1 cellular context compared by ENCODE assay signal in genomic region chr7:111438369-111439289, GRCh38.
A peak's percentile ranks its signal among the peaks of the same experiment; 100 is the strongest.
TF ChIP-seq lines count a peak whose summit lies in the region.

No MANE protein-coding gene starts in this region.

TF ChIP-seq in K562, 482 proteins besides CTCF, POLR2A, EP300 and RAD21 (continued from another document and continues in another):
- TF ChIP-seq ATF4 (CRISPR knock-in tag; IDR thresholded peaks at IDR 0.05), result no peak
- TF ChIP-seq ZNF175 (CRISPR knock-in tag; IDR thresholded peaks at IDR 0.05; ENCODE audit: low read depth), result no peak
- no peak; the same call in 1 of the 2 replicates for TF ChIP-seq FOXA1 (IDR thresholded peaks at IDR 0.05; ENCODE audit: borderline replicate concordance)
- TF ChIP-seq RFX5 (IDR thresholded peaks at IDR 0.05; ENCODE audit: low read depth, low read length), result no peak
- no peak for TF ChIP-seq ZNF431 (CRISPR knock-in tag; IDR thresholded peaks at IDR 0.05)
- no peak for TF ChIP-seq ZNF12 (CRISPR knock-in tag; IDR thresholded peaks at IDR 0.05)
- TF ChIP-seq BCLAF1 (IDR thresholded peaks at IDR 0.05; ENCODE audit: borderline replicate concordance in 1 of 2, control insufficient read depth in 1 of 2, low read depth in 2 of 2, low read length in 1 of 2), result no peak
- no peak; the same call in 1 of the 2 replicates for TF ChIP-seq ESRRA (IDR thresholded peaks at IDR 0.05; ENCODE audit: borderline replicate concordance, low read depth)
- no peak for TF ChIP-seq E2F1 (CRISPR knock-in tag; IDR thresholded peaks at IDR 0.05)
- no peak for TF ChIP-seq PHB (CRISPR knock-in tag; IDR thresholded peaks at IDR 0.05)
- TF ChIP-seq ZNF212 (CRISPR knock-in tag; IDR thresholded peaks at IDR 0.05), result no peak
- no peak for TF ChIP-seq ZNF586 (CRISPR knock-in tag; conservative IDR thresholded peaks at IDR 0.05)
- no peak for TF ChIP-seq ZNF551 (CRISPR knock-in tag; IDR thresholded peaks at IDR 0.05)
- no peak for TF ChIP-seq ELF1 (tag; IDR thresholded peaks at IDR 0.05)
- no peak for TF ChIP-seq ATF2 (CRISPR knock-in tag; IDR thresholded peaks at IDR 0.05)
- no peak for TF ChIP-seq TCFL5 (CRISPR knock-in tag; conservative IDR thresholded peaks at IDR 0.05)
- 0 out of 2 replicates have a peak, but pooled peaks have one; percentile 31 for TF ChIP-seq ELF4 (CRISPR knock-in tag; IDR thresholded peaks at IDR 0.05)
- no peak for TF ChIP-seq ZBTB12 (CRISPR knock-in tag; IDR thresholded peaks at IDR 0.05)
- TF ChIP-seq PTBP1 (IDR thresholded peaks at IDR 0.05; ENCODE audit: low read depth, low read length), result no peak
- no peak for TF ChIP-seq ZNF324 (CRISPR knock-in tag; IDR thresholded peaks at IDR 0.05)
- peak; percentile 100 for TF ChIP-seq SMARCC2 (IDR thresholded peaks at IDR 0.05; ENCODE audit: low read depth)
- no peak for TF ChIP-seq HOMEZ (CRISPR knock-in tag; IDR thresholded peaks at IDR 0.05)
- TF ChIP-seq CREB1 (IDR thresholded peaks at IDR 0.05), result peak; percentile 56; the same call in 1 of the 2 replicates
- no peak for TF ChIP-seq CREB1 (CRISPR knock-in tag; IDR thresholded peaks at IDR 0.05)
- no peak for TF ChIP-seq POLR2G (IDR thresholded peaks at IDR 0.05; ENCODE audit: low read depth, low read length)
- peak; percentile 47; the same call in 1 of the 2 replicates for TF ChIP-seq MYC (IDR thresholded peaks at IDR 0.05; ENCODE audit: low read depth, low read length)
- TF ChIP-seq MYC (CRISPR knock-in tag; IDR thresholded peaks at IDR 0.05; ENCODE audit: borderline replicate concordance, low read depth), result no peak
- no peak for TF ChIP-seq THAP7 (CRISPR knock-in tag; IDR thresholded peaks at IDR 0.05)
- TF ChIP-seq ZNF263 (CRISPR knock-in tag; IDR thresholded peaks at IDR 0.05; ENCODE audit: borderline replicate concordance), result no peak
- TF ChIP-seq ZNF146 (CRISPR knock-in tag; IDR thresholded peaks at IDR 0.05; ENCODE audit: unreplicated experiment), result no peak
- peak; percentile 47 for TF ChIP-seq ZNF766 (CRISPR knock-in tag; conservative IDR thresholded peaks at IDR 0.05)
- peak; percentile 82 for TF ChIP-seq ZNF24 (IDR thresholded peaks at IDR 0.05)
- no peak for TF ChIP-seq NR4A1 (CRISPR knock-in tag; IDR thresholded peaks at IDR 0.05)
- TF ChIP-seq NR4A1 (tag; IDR thresholded peaks at IDR 0.05), result 0 out of 2 replicates have a peak, but pooled peaks have one; percentile 35
- no peak for TF ChIP-seq U2AF2 (optimal IDR thresholded peaks at IDR 0.05; ENCODE audit: low read depth, low read length)
- TF ChIP-seq SRSF3 (IDR thresholded peaks at IDR 0.05; ENCODE audit: insufficient read depth, low read length), result no peak
- TF ChIP-seq ZNF165 (CRISPR knock-in tag; IDR thresholded peaks at IDR 0.05; ENCODE audit: borderline replicate concordance), result no peak
- no peak for TF ChIP-seq SMAD2 (IDR thresholded peaks at IDR 0.05; ENCODE audit: low read depth, low read length)
- TF ChIP-seq SMAD1 (IDR thresholded peaks at IDR 0.05; ENCODE audit: low read depth, low read length, partially characterized antibody), result peak; percentile 44
- TF ChIP-seq NCOA2 (IDR thresholded peaks at IDR 0.05; ENCODE audit: partially characterized antibody in 2 of 2), result peak; percentile 75 to 90
- TF ChIP-seq RB1 (IDR thresholded peaks at IDR 0.05; ENCODE audit: low read depth), result no peak
- peak; percentile 100 for TF ChIP-seq ARID3A (IDR thresholded peaks at IDR 0.05; ENCODE audit: borderline replicate concordance, low read depth, low read length)
- no peak for TF ChIP-seq REST (CRISPR knock-in tag; IDR thresholded peaks at IDR 0.05; ENCODE audit: low read depth)
- no peak for TF ChIP-seq USF1 (CRISPR knock-in tag; IDR thresholded peaks at IDR 0.05)
- TF ChIP-seq CXXC5 (CRISPR knock-in tag; IDR thresholded peaks at IDR 0.05), result peak; percentile 53
- no peak for TF ChIP-seq ZBTB7A (IDR thresholded peaks at IDR 0.05; ENCODE audit: borderline replicate concordance, control insufficient read depth, low read depth, low read length)
- TF ChIP-seq ZNF134 (CRISPR knock-in tag; conservative IDR thresholded peaks at IDR 0.05), result no peak
- TF ChIP-seq BRF1 (IDR thresholded peaks at IDR 0.05; ENCODE audit: borderline replicate concordance, extremely low read depth, insufficient read length), result no peak
- TF ChIP-seq PRMT5 (CRISPR knock-in tag; IDR thresholded peaks at IDR 0.05), result no peak
- peak; percentile 89 for TF ChIP-seq HMGN3 (IDR thresholded peaks at IDR 0.05; ENCODE audit: borderline replicate concordance, extremely low read depth, insufficient read length, low read depth, low read length)
- TF ChIP-seq GTF2A2 (tag; IDR thresholded peaks at IDR 0.05), result no peak
- TF ChIP-seq ZNF707 (CRISPR knock-in tag; conservative IDR thresholded peaks at IDR 0.05), result no peak
- TF ChIP-seq HDAC1 (IDR thresholded peaks at IDR 0.05), result peak; percentile 86 to 98; a peak in 3 of 4 replicates
- no peak for TF ChIP-seq YY1 (IDR thresholded peaks at IDR 0.05; ENCODE audit: borderline replicate concordance in 1 of 3, control insufficient read depth in 1 of 3, extremely low read depth in 1 of 3, insufficient read depth in 3 of 3, insufficient read length in 1 of 3, insufficient replicate concordance in 2 of 3, low read depth in 1 of 3, low read length in 2 of 3)
